In the genomic region with DNA sequence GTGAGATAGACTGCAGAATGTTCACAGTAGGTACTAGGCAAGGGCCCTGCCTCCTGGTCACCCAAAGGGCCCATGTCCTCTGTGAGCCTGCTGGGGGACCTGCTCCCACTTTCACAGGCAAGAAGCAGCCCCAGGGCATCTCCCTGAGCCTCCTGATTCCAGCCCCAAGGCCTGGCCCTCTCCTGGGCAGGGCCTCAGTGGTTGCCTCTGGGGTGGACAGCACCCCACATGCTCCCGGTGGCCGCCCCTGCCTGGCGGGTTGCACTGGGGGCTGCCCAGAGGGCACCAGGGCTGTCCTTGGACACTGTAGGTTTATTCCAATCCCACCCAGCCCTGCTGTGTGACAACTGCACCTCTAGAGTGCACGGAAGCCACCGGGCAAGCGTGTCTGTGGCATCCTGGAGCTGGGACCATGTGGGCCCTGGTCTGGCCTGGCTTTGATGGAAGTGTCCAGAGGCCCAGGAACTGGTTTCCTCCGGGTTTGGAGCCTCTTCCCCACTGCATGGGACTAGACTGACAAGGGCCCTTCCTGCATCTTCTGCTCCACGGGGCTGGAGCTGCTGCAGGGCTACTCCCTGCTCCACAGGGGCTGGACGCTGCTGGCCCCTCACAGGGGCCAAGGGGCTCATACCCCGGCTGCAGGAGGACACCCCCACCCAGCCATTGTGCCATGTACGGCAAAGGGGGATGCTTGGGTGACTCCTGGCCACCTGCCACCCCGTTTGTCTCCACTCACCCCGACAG, we compare ENCODE assay signal across 11 cellular contexts. TPM values are rescaled to one million over a fixed set of nuclear protein-coding genes. Genes with fewer than 3 reads are reported as not detected.
"Had no signal": no experiment of that assay in that cellular context is flagged by ENCODE, and none has a peak within 500 bp of the region (broad histone marks: within the 10 kb centered on the region; RNA-seq: fewer than 3 reads in every experiment).

No MANE protein-coding gene starts in this region.

- H3K27ac ChIP-seq: GM23248 had no signal

- H3K4me1 Mint-ChIP-seq: IgD-negative memory B cell had no signal

- H3K36me3 ChIP-seq: HAP-1 had no signal

- FAIRE-seq: HepG2 had no signal

- H3K36me3 Mint-ChIP-seq: IgD-negative memory B cell had no signal

- H3K27ac Mint-ChIP-seq: HFFc6, IgD-negative memory B cell had no signal

- ATAC-seq: HCT116 had no signal

- H3K4me3 Mint-ChIP-seq: HFFc6, IgD-negative memory B cell had no signal

- DNase-seq: GM23248, GOT3, H7, HFFc6, KBM-7 had no signal

- H3K9me3 Mint-ChIP-seq: HFFc6, IgD-negative memory B cell had no signal

- H3K4me1 ChIP-seq: HAP-1 had no signal

- H3K4me3 ChIP-seq: GM23248, HAP-1 had no signal

- H3K9me3 ChIP-seq: HAP-1 had no signal

RNA-seq across cellular contexts. Expression of gene SYCE1, which starts 25.0 kb away (rescaled TPM):
- total RNA-seq: GM23248, H4, H7, HepG2, HFFc6 had no signal
- polyA plus RNA-seq: GM23248, HepG2, IgD-negative memory B cell had no signal

RNA-seq across cellular contexts. Expression of gene FRG2B, which starts 36.2 kb away (rescaled TPM):
- total RNA-seq: GM23248, HepG2, HFFc6, HT1080 had no signal
- polyA plus RNA-seq: GM23248, HepG2, IgD-negative memory B cell had no signal
